Comparison of ENCODE assay signal across 8 cellular contexts in the genomic region with DNA sequence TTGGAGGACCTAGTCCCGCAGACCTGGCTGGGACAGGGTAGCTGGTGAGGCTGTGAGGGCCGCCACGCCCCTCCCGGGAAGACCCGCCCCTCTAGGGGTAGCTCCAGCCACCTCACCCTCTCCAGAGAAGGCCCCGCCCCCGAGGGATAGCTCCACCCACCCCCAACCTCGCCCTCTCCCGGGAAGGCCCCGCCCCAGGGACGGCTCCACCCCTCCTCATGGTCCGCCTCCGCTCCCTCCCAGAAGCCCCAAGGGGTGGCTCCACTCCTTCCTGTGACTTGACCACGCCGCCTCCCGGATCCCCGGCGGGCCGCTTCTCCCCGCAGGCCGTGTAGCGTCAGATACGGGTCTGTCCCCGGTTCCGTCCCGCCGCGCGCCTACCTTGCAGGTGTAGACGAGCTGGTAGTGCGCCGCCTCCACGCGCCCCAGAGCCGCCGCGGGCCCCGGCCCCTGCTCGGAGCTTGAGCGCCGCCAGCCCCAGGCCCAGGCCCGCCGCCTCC. TPM values are rescaled to one million over a fixed set of nuclear protein-coding genes. Genes with fewer than 3 reads are reported as not detected.
DNase-seq lines count a peak whose midpoint lies in the region; ATAC-seq and TF ChIP-seq lines count a peak whose summit lies in the region.

No MANE protein-coding gene starts in this region.

- intact Hi-C loops in lower leg skin (cut with DNase I; ENCODE audit: low total_unique reads): no loop called here

- TF ChIP-seq CTCF in C4-2B (conservative IDR thresholded peaks at IDR 0.05) (no peak), lower leg skin (IDR thresholded peaks at IDR 0.05) (no peak)

- H3K4me3 ChIP-seq in lower leg skin (ENCODE audit: low read depth, poor library complexity, severe bottlenecking): peak overlapping the region; percentile 84

- TF ChIP-seq POLR2A in lower leg skin (IDR thresholded peaks at IDR 0.05): no peak

- DNase-seq in NCI-H526 treated with DMSO at 0.1 percent for 48 hours (lab: John Stamatoyannopoulos, UW): peak; percentile 69
- DNase-seq in activated CD4-positive, alpha-beta T cell treated with anti-CD3 and anti-CD28 coated beads, Interleukin-2, amount 50 U/mL, for 48 hours: peak; percentile 98
- peak; percentile 96 for DNase-seq in dermis blood vessel endothelial cell
- DNase-seq in lower leg skin (ENCODE audit: low spot score in 2 of 2): peak; percentile 95 to 99
- peak; percentile 97 to 99 for DNase-seq in stimulated activated CD4-positive, alpha-beta T cell treated with anti-CD3 and anti-CD28 coated beads, Interleukin-4, amount 100 ng/mL, for 48 hours (ENCODE audit: low read depth in 2 of 2)

- WGBS in lower leg skin, 2 donors: 0 to 2% methylated on average over 5 to 22 of the region's 43 CpGs

- peak overlapping the region; percentile 86 for H3K27ac ChIP-seq in C4-2B

- ATAC-seq in GM19328 (IDR thresholded peaks at IDR 0.05; ENCODE audit: unreplicated experiment) (peak; percentile 66), HG03460 (IDR thresholded peaks at IDR 0.05; ENCODE audit: unreplicated experiment) (peak; percentile 83)

RNA-seq across cellular contexts. Expression of gene DNLZ, which starts 0.4 kb away (rescaled TPM):
- total RNA-seq in dermis blood vessel endothelial cell (15.4 and 34.5 TPM in 2 replicates), lower leg skin (10 to 100 TPM; 30.9 to 64.6 (median 44.1) TPM)

RNA-seq across cellular contexts. Expression of gene CARD9, which starts 10.3 kb away (rescaled TPM):
- 0.34 and 1.1 TPM in 2 replicates for total RNA-seq in dermis blood vessel endothelial cell
- 1 to 10 TPM; 2.4 to 4.2 (median 3.2) TPM for total RNA-seq in lower leg skin

RNA-seq across cellular contexts. Expression of gene GPSM1, which starts 35.8 kb away (rescaled TPM):
- total RNA-seq in dermis blood vessel endothelial cell (27.2 and 37.1 TPM in 2 replicates), lower leg skin (10 to 100 TPM; 21.0 to 37.1 (median 28.1) TPM)

RNA-seq across cellular contexts. Expression of gene SNAPC4, which starts 36.8 kb away (rescaled TPM):
- total RNA-seq in dermis blood vessel endothelial cell: 10.2 and 12.6 TPM in 2 replicates
- total RNA-seq in lower leg skin: 1 to 10 TPM; 5.9 to 9.9 (median 9.6) TPM

RNA-seq across cellular contexts. Expression of gene ENTR1, which starts 47.3 kb away (rescaled TPM):
- total RNA-seq in dermis blood vessel endothelial cell (30.0 and 35.2 TPM in 2 replicates), lower leg skin (10 to 100 TPM; 29.8 to 46.2 (median 36.6) TPM)

Comparison
In these comparisons a context has a peak if more than half of its experiments do, and no peak if none do; other contexts are left out.
1. Peak in every context shown above with its lines: DNase-seq, ATAC-seq, H3K4me3 ChIP-seq and H3K27ac ChIP-seq.